ENCODE assay signal across 8 cellular contexts in genomic region chr5:36723921-36724320, GRCh38.
DNase-seq lines count a peak whose midpoint lies in the region; ATAC-seq and TF ChIP-seq lines count a peak whose summit lies in the region.
"Had no signal": no experiment of that assay in that cellular context is flagged by ENCODE, and none has a peak within 500 bp of the region (broad histone marks: within the 10 kb centered on the region; RNA-seq: fewer than 3 reads in every experiment).

No MANE protein-coding gene starts in this region.

- peak overlapping the region in 4 of 10 donors; percentile 77 to 91 (median 88) for H3K27ac Mint-ChIP-seq in naive thymus-derived CD8-positive, alpha-beta T cell
- H3K27ac Mint-ChIP-seq in osteocyte (ENCODE audit: unreplicated experiment), result no peak overlapping the region

- no peaks in the 10 kb centered on the region for H3K9me3 Mint-ChIP-seq in naive thymus-derived CD8-positive, alpha-beta T cell
- no peaks in the 10 kb centered on the region for H3K9me3 Mint-ChIP-seq in osteocyte (ENCODE audit: unreplicated experiment)

- CTCF ChIA-PET in mammary epithelial cell (lab: Charles Lee; ENCODE audit: low non-redundant PET), result no interaction called here

- no peaks in the 10 kb centered on the region for H3K9me2 ChIP-seq in Karpas-422 (replicated peaks; ENCODE audit: insufficient read depth, low read length)

- H3K27me3 ChIP-seq in Karpas-422 (ENCODE audit: low read length) (no peaks in the 10 kb centered on the region), mammary epithelial cell (ENCODE audit: insufficient read depth, low read length) (no peaks in the 10 kb centered on the region)
- H3K27me3 ChIP-seq: adrenal gland had no signal

- peaks cover 0 to 3% (median 0%) of the 10 kb centered on the region in 3 donors for H3K36me3 Mint-ChIP-seq in naive thymus-derived CD8-positive, alpha-beta T cell
- H3K36me3 Mint-ChIP-seq in osteocyte (ENCODE audit: unreplicated experiment), result no peaks in the 10 kb centered on the region

- in situ Hi-C loops in mammary epithelial cell (cut with MboI; ENCODE audit: low sequenced_read_pairs in 2 of 2), result no loop called here

- TF ChIP-seq CTCF in osteocyte (IDR thresholded peaks at IDR 0.05) (no peak), mammary epithelial cell (conservative IDR thresholded peaks at IDR 0.05 in 1 of 2, IDR thresholded peaks at IDR 0.05 in 1 of 2; ENCODE audit: extremely low read depth in 1 of 2, insufficient read depth in 1 of 2, low read depth in 1 of 2, low read length in 2 of 2) (no peak)

- H3K4me3 Mint-ChIP-seq in naive thymus-derived CD8-positive, alpha-beta T cell, result peak overlapping the region; percentile 69 to 91 (median 86)
- H3K4me3 Mint-ChIP-seq in osteocyte (ENCODE audit: unreplicated experiment), result no peak overlapping the region

- H4K20me1 ChIP-seq in Karpas-422 (ENCODE audit: insufficient read depth, low read depth, low read length), result peaks cover 2% of the 10 kb centered on the region; the same call in 1 of the 2 replicates
- H4K20me1 ChIP-seq in mammary epithelial cell (ENCODE audit: insufficient read depth, low read length), result no peaks in the 10 kb centered on the region

- H3K79me2 ChIP-seq in Karpas-422 (ENCODE audit: low read length), result peaks cover 32% of the 10 kb centered on the region
- no peaks in the 10 kb centered on the region for H3K79me2 ChIP-seq in mammary epithelial cell (ENCODE audit: insufficient read depth, low read length)

- H3K4me3 ChIP-seq in Karpas-422 (ENCODE audit: low read length) (peak overlapping the region; percentile 67), mammary epithelial cell (replicated peaks in 1 of 3; ENCODE audit: insufficient read depth in 1 of 3, low read depth in 2 of 3, low read length in 3 of 3) (no peak overlapping the region)
- H3K4me3 ChIP-seq: adrenal gland had no signal

- H3K9ac ChIP-seq in Karpas-422 (ENCODE audit: low read length) (peak overlapping the region; percentile 70), mammary epithelial cell (ENCODE audit: insufficient read depth, low read length) (no peak overlapping the region)

- H3K27ac ChIP-seq in Karpas-422 (ENCODE audit: low read length) (peak overlapping the region; percentile 82), mammary epithelial cell (ENCODE audit: insufficient read depth, low read depth, low read length) (no peak overlapping the region)

- POLR2A ChIA-PET in naive thymus-derived CD8-positive, alpha-beta T cell (lab: Charles Lee), result no interaction called here

- H3K27me3 Mint-ChIP-seq in naive thymus-derived CD8-positive, alpha-beta T cell, result peaks cover 0 to 2% (median 1%) of the 10 kb centered on the region in 5 donors
- peaks cover 43% of the 10 kb centered on the region for H3K27me3 Mint-ChIP-seq in osteocyte (ENCODE audit: unreplicated experiment)

- peak; percentile 42 for ATAC-seq in GM18868 (IDR thresholded peaks at IDR 0.05; ENCODE audit: unreplicated experiment)
- ATAC-seq in GM21717 (IDR thresholded peaks at IDR 0.05; ENCODE audit: unreplicated experiment), result peak; percentile 54
- ATAC-seq in naive thymus-derived CD8-positive, alpha-beta T cell, result peak in 1 of 2 donors; percentile 16

- H3K9me3 ChIP-seq in Karpas-422 (ENCODE audit: low read length) (no peaks in the 10 kb centered on the region), mammary epithelial cell (replicated peaks; ENCODE audit: insufficient read depth, low read length) (no peaks in the 10 kb centered on the region)
- H3K9me3 ChIP-seq: adrenal gland had no signal

- H3K36me3 ChIP-seq in Karpas-422 (ENCODE audit: insufficient read depth, low read length) (0 out of 2 replicates have a peak, but pooled peaks cover 3% of the 10 kb centered on the region), mammary epithelial cell (ENCODE audit: insufficient read depth, low read length) (no peaks in the 10 kb centered on the region)
- H3K36me3 ChIP-seq: adrenal gland had no signal

- H3K4me1 ChIP-seq in Karpas-422 (ENCODE audit: low read length), result peaks cover 54% of the 10 kb centered on the region
- no peaks in the 10 kb centered on the region for H3K4me1 ChIP-seq in mammary epithelial cell (ENCODE audit: insufficient read depth, low read length)

- no TSS peak for BruUV-seq in mammary epithelial cell (replicated peaks; lab: Mats Ljungman, UMichigan)

- intact Hi-C loops in mammary epithelial cell (cut with micrococcal nuclease), result no loop called here

- 94% methylated on average over 2 of the region's 3 CpGs for WGBS in mammary epithelial cell (ENCODE audit: low coverage, missing lambda C conversion rate)

- peaks cover 8 to 54% (median 23%) of the 10 kb centered on the region in 4 donors for H3K4me1 Mint-ChIP-seq in naive thymus-derived CD8-positive, alpha-beta T cell
- H3K4me1 Mint-ChIP-seq in osteocyte (ENCODE audit: unreplicated experiment), result peaks cover 1% of the 10 kb centered on the region

- H3K4me2 ChIP-seq in Karpas-422 (ENCODE audit: low read depth, low read length, poor library complexity, severe bottlenecking) (peak overlapping the region; percentile 85), mammary epithelial cell (ENCODE audit: insufficient read depth, low read depth, low read length) (no peak overlapping the region)

- H2AFZ ChIP-seq in Karpas-422 (ENCODE audit: low read length) (peak overlapping the region; percentile 80; the same call in 1 of the 2 replicates), mammary epithelial cell (ENCODE audit: low read depth, low read length) (no peak overlapping the region)

- dilution Hi-C loops in mammary epithelial cell (cut with HindIII; ENCODE audit: low sequenced_read_pairs), result no loop called here

- DNase-seq in Karpas-422 (no peak), osteocyte (ENCODE audit: extremely low spot score, unreplicated experiment) (no peak), mesenteric fat pad (ENCODE audit: low spot score) (no peak), mammary epithelial cell (no peak)
- peak in 1 of 10 donors; percentile 6 for DNase-seq in naive thymus-derived CD8-positive, alpha-beta T cell
- DNase-seq: adrenal gland had no signal
